22 cellular contexts compared by ENCODE assay signal in the genomic region with DNA sequence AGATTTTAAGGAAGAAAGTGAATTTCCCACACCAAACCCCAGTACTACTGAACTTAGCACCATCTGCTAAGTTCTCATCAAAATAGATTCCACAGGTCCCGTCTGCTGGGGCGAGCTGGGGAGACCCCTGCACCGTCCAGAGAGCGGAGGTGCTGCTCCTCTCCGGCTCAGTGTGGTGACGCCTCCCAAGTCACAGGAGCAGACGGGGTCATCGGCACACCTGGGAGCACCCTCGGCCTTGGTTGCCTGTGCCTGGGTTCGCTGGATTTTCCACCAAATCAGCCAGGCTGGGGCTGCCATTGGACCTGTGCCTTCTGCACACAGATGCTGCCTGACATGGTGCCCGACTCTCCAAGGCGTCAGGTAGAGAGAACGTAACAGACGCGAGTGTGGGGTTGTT.
"Had no signal": no experiment of that assay in that cellular context is flagged by ENCODE, and none has a peak within 500 bp of the region (broad histone marks: within the 10 kb centered on the region; RNA-seq: fewer than 3 reads in every experiment).

No MANE protein-coding gene starts in this region.

- H3K27me3 ChIP-seq: SJCRH30 had no signal

- H3K4me2 ChIP-seq: SK-N-SH had no signal

- H3K4me3 Mint-ChIP-seq: activated CD4-positive, alpha-beta T cell treated with anti-CD3 and anti-CD28 coated beads for 36 hours; activated CD8-positive, alpha-beta T cell treated with anti-CD3 and anti-CD28 coated beads for 36 hours; activated naive CD4-positive, alpha-beta T cell treated with anti-CD3 and anti-CD28 coated beads for 36 hours; activated naive CD8-positive, alpha-beta T cell; brain had no signal

- H3K9me3 ChIP-seq: SJCRH30, SK-N-SH had no signal

- H3K9ac ChIP-seq: SK-N-SH had no signal

- H3K9me3 Mint-ChIP-seq: activated CD8-positive, alpha-beta T cell treated with anti-CD3 and anti-CD28 coated beads for 36 hours; activated naive CD4-positive, alpha-beta T cell treated with anti-CD3 and anti-CD28 coated beads for 36 hours; brain had no signal

- H3K27ac ChIP-seq: SJCRH30, VCaP had no signal

- H3K4me1 Mint-ChIP-seq: activated CD4-positive, alpha-beta T cell treated with anti-CD3 and anti-CD28 coated beads for 36 hours had no signal

- H3K27ac Mint-ChIP-seq: activated CD4-positive, alpha-beta T cell treated with anti-CD3 and anti-CD28 coated beads for 36 hours; activated CD8-positive, alpha-beta T cell treated with anti-CD3 and anti-CD28 coated beads for 36 hours; activated naive CD4-positive, alpha-beta T cell treated with anti-CD3 and anti-CD28 coated beads for 36 hours; activated naive CD8-positive, alpha-beta T cell had no signal

- H3K36me3 Mint-ChIP-seq: activated naive CD8-positive, alpha-beta T cell; brain had no signal

- ATAC-seq: activated CD4-positive, alpha-beta T cell treated with anti-CD3 and anti-CD28 coated beads for 36 hours; activated CD8-positive, alpha-beta T cell treated with anti-CD3 and anti-CD28 coated beads for 36 hours had no signal

- H3K36me3 ChIP-seq: SJCRH30 had no signal

- FAIRE-seq: astrocyte, RCC 7860 had no signal

- DNase-seq: activated CD4-positive, alpha-beta T cell treated with anti-CD3 and anti-CD28 coated beads for 36 hours; activated CD8-positive, alpha-beta memory T cell treated with anti-CD3 and anti-CD28 coated beads, Interleukin-2, amount 50 U/mL, for 48 hours; activated CD8-positive, alpha-beta T cell treated with anti-CD3 and anti-CD28 coated beads for 36 hours; activated gamma-delta T cell; activated naive CD4-positive, alpha-beta T cell treated with anti-CD3 and anti-CD28 coated beads for 36 hours; activated T-cell treated with anti-CD3 and anti-CD28 coated beads, Interleukin-2, amount 50 U/mL, for 1 hour; amygdala; MM.1S; NCI-H1105; NCI-H1436; NCI-H1694 treated with DMSO at 0.1 percent for 48 hours; NCI-H2029 treated with DMSO at 0.1 percent for 48 hours; NCI-H510A treated with DMSO at 0.1 percent for 48 hours; NCI-H69; SK-N-SH; T-helper 1 cell had no signal
